In genomic region chr9:114691046-114691955, GRCh38 we compare ENCODE assay signal across 8 cellular contexts. TPM values are rescaled to one million over a fixed set of nuclear protein-coding genes. Genes with fewer than 3 reads are reported as not detected.
A peak's percentile ranks its signal among the peaks of the same experiment; 100 is the strongest.
DNase-seq lines count a peak whose midpoint lies in the region; ATAC-seq and TF ChIP-seq lines count a peak whose summit lies in the region.

No MANE protein-coding gene starts in this region.

- peaks cover 9% of the 10 kb centered on the region for H3K36me3 Mint-ChIP-seq in stimulated activated naive CD8-positive, alpha-beta T cell treated with anti-CD3 and anti-CD28 coated beads, Interleukin-15, Interleukin-2, amounts not matched to agents 100 ng/mL and 50 ng/mL, for 24 hours (ENCODE audit: low read depth)

- peak; percentile 54 for ATAC-seq in GM21447 (IDR thresholded peaks at IDR 0.05; ENCODE audit: unreplicated experiment)

- peaks cover 99% of the 10 kb centered on the region for H3K4me1 Mint-ChIP-seq in stimulated activated naive CD8-positive, alpha-beta T cell treated with anti-CD3 and anti-CD28 coated beads, Interleukin-15, Interleukin-2, amounts not matched to agents 100 ng/mL and 50 ng/mL, for 24 hours (ENCODE audit: low read depth)

- H3K9me3 Mint-ChIP-seq in stimulated activated naive CD8-positive, alpha-beta T cell treated with anti-CD3 and anti-CD28 coated beads, Interleukin-15, Interleukin-2, amounts not matched to agents 100 ng/mL and 50 ng/mL, for 24 hours, result peaks cover 3% of the 10 kb centered on the region

- no peak for TF ChIP-seq CTCF in GM20000 (IDR thresholded peaks at IDR 0.05; ENCODE audit: extremely low read depth, missing control alignments)

- peak overlapping the region; percentile 96 for H3K27ac Mint-ChIP-seq in stimulated activated naive CD8-positive, alpha-beta T cell treated with anti-CD3 and anti-CD28 coated beads, Interleukin-15, Interleukin-2, amounts not matched to agents 100 ng/mL and 50 ng/mL, for 24 hours

- no peaks in the 10 kb centered on the region for H3K27me3 Mint-ChIP-seq in stimulated activated naive CD8-positive, alpha-beta T cell treated with anti-CD3 and anti-CD28 coated beads, Interleukin-15, Interleukin-2, amounts not matched to agents 100 ng/mL and 50 ng/mL, for 24 hours

- DNase-seq in A172 (ENCODE audit: low spot score), result peak; percentile 92
- peak; percentile 98 for DNase-seq in M059J (ENCODE audit: low read depth)
- DNase-seq in activated T-cell treated with anti-CD3 and anti-CD28 coated beads for 48 hours (ENCODE audit: low read depth), result peak; percentile 63
- peak; percentile 93 for DNase-seq in glomerular visceral epithelial cell (ENCODE audit: extremely low spot score)
- DNase-seq in NCI-H345 treated with DMSO at 0.1 percent for 48 hours (lab: John Stamatoyannopoulos, UW; ENCODE audit: unreplicated experiment), result no peak
- no peak for DNase-seq in GM20000 (ENCODE audit: low spot score)

- peak overlapping the region; percentile 68 for H3K4me3 Mint-ChIP-seq in stimulated activated naive CD8-positive, alpha-beta T cell treated with anti-CD3 and anti-CD28 coated beads, Interleukin-15, Interleukin-2, amounts not matched to agents 100 ng/mL and 50 ng/mL, for 24 hours

RNA-seq across cellular contexts. Expression of gene TEX48, which starts 9.3 kb away (rescaled TPM):
- not detected in 2 replicates for total RNA-seq in A172 (2014; rRNA removed; shearing (Covaris generic))
- not detected in 2 replicates for total RNA-seq in M059J (2014; rRNA removed; shearing (Covaris generic))

RNA-seq across cellular contexts. Expression of gene TEX53, which starts 33.7 kb away (rescaled TPM):
- not detected in 2 replicates for total RNA-seq in A172 (2014; rRNA removed; shearing (Covaris generic))
- not detected in 2 replicates for total RNA-seq in M059J (2014; rRNA removed; shearing (Covaris generic))

Comparison
In these comparisons a context has a peak if more than half of its experiments do, and no peak if none do; other contexts are left out.
1. DNase-seq: peak in A172 (single experiment), M059J (single experiment), activated T-cell treated with anti-CD3 and anti-CD28 coated beads for 48 hours (single experiment) and glomerular visceral epithelial cell (single experiment); none in NCI-H345 treated with DMSO at 0.1 percent for 48 hours (single experiment) and GM20000 (single experiment).